ENCODE assay signal across 23 cellular contexts in genomic region chr12:62525306-62525705, GRCh38. TPM values are rescaled to one million over a fixed set of nuclear protein-coding genes. Genes with fewer than 3 reads are reported as not detected.
DNase-seq lines count a peak whose midpoint lies in the region; ATAC-seq, FAIRE-seq and TF ChIP-seq lines count a peak whose summit lies in the region.
"Had no signal": no experiment of that assay in that cellular context is flagged by ENCODE, and none has a peak within 500 bp of the region (broad histone marks: within the 10 kb centered on the region; RNA-seq: fewer than 3 reads in every experiment).

No MANE protein-coding gene starts in this region.

- TF ChIP-seq POLR2A in A549 (IDR thresholded peaks at IDR 0.05; ENCODE audit: low read length): no peak

- H3K9me3 Mint-ChIP-seq in CD4-positive, alpha-beta T cell: no peaks in the 10 kb centered on the region
- no peaks in the 10 kb centered on the region for H3K9me3 Mint-ChIP-seq in activated CD4-positive, alpha-beta memory T cell treated with anti-CD3 and anti-CD28 coated beads for 36 hours
- H3K9me3 Mint-ChIP-seq in effector memory CD8-positive, alpha-beta T cell: no peaks in the 10 kb centered on the region

- POLR2A ChIA-PET in A549 (lab: Yijun Ruan, JAX): no interaction called here
- POLR2A ChIA-PET in CD4-positive, alpha-beta T cell (lab: Charles Lee): no interaction called here
- POLR2A ChIA-PET in activated CD4-positive, alpha-beta memory T cell treated with anti-CD3 and anti-CD28 coated beads for 36 hours (lab: Charles Lee): no interaction called here

- peaks cover 27% of the 10 kb centered on the region for H3K4me1 ChIP-seq in A549
- H3K4me1 ChIP-seq: esophagus squamous epithelium, gastroesophageal sphincter had no signal

- peaks cover 46% of the 10 kb centered on the region for H3K4me1 Mint-ChIP-seq in CD4-positive, alpha-beta T cell (ENCODE audit: low read depth)
- H3K4me1 Mint-ChIP-seq in activated CD4-positive, alpha-beta memory T cell treated with anti-CD3 and anti-CD28 coated beads for 36 hours (ENCODE audit: low read depth): peaks cover 31% of the 10 kb centered on the region
- H3K4me1 Mint-ChIP-seq in effector memory CD8-positive, alpha-beta T cell (ENCODE audit: low read depth in 2 of 2): no peaks in the 10 kb centered on the region

- DNase-seq in A549 (ENCODE audit: low read depth in 1 of 2, low spot score in 1 of 2) (no peak), NCI-H2227 treated with DMSO at 0.1 percent for 48 hours (lab: John Stamatoyannopoulos, UW) (no peak), posterior cingulate gyrus (no peak)
- DNase-seq in CD4-positive, alpha-beta T cell: no peak
- no peak for DNase-seq in activated CD4-positive, alpha-beta memory T cell treated with anti-CD3 and anti-CD28 coated beads for 36 hours
- no peak for DNase-seq in effector memory CD8-positive, alpha-beta T cell
- DNase-seq: activated CD4-positive, alpha-beta T cell treated with anti-CD3 and anti-CD28 coated beads for 1 hour; adrenal gland; brain microvascular endothelial cell; DMS79; esophagus squamous epithelium; IMR-90; islet precursor cell; NCI-H1436; NCI-H2171; stimulated activated CD4-positive, alpha-beta T cell treated with anti-CD3 and anti-CD28 coated beads, Interleukin-2, amount 100 ng/mL, for 48 hours; stimulated activated naive CD8-positive, alpha-beta T cell treated with anti-CD3 and anti-CD28 coated beads, Interleukin-15, Interleukin-2, amounts not matched to agents 100 U/mL and 50 U/mL, for 24 hours had no signal

- no peak overlapping the region for H3K4me3 Mint-ChIP-seq in CD4-positive, alpha-beta T cell
- no peak overlapping the region for H3K4me3 Mint-ChIP-seq in activated CD4-positive, alpha-beta memory T cell treated with anti-CD3 and anti-CD28 coated beads for 36 hours
- no peak overlapping the region for H3K4me3 Mint-ChIP-seq in effector memory CD8-positive, alpha-beta T cell

- no peak overlapping the region for H3K4me3 ChIP-seq in A549
- H3K4me3 ChIP-seq: adrenal gland, esophagus squamous epithelium, gastroesophageal sphincter, HAP-1, smooth muscle cell, tibial nerve had no signal

- intact Hi-C loops in CD4-positive, alpha-beta T cell (cut with DNase I, micrococcal nuclease): loop anchor here in 1 of 2 experiments (2.0 to 10.0 kb wide), 2 partner anchors 61 to 87 kb away; partner anchors contain the start of gene MON2
- intact Hi-C loops in activated CD4-positive, alpha-beta memory T cell treated with anti-CD3 and anti-CD28 coated beads for 36 hours (cut with micrococcal nuclease): loop anchor here (2.0 kb wide), 1 partner anchor 79 kb away; no protein-coding TSS in a partner anchor
- intact Hi-C loops in posterior cingulate gyrus (cut with DNase I): loop anchor here (10.0 kb wide), 2 partner anchors 61 to 91 kb away; partner anchors contain the start of gene MON2

- no peaks in the 10 kb centered on the region for H3K27me3 Mint-ChIP-seq in CD4-positive, alpha-beta T cell
- no peaks in the 10 kb centered on the region for H3K27me3 Mint-ChIP-seq in activated CD4-positive, alpha-beta memory T cell treated with anti-CD3 and anti-CD28 coated beads for 36 hours
- no peaks in the 10 kb centered on the region for H3K27me3 Mint-ChIP-seq in effector memory CD8-positive, alpha-beta T cell

- H3K27me3 ChIP-seq in CD4-positive, alpha-beta T cell (ENCODE audit: control insufficient read depth, insufficient read depth, low read length): no peaks in the 10 kb centered on the region
- H3K27me3 ChIP-seq: adrenal gland, brain microvascular endothelial cell, esophagus squamous epithelium, gastroesophageal sphincter, tibial nerve had no signal

- peak overlapping the region; percentile 62 for H3K27ac Mint-ChIP-seq in CD4-positive, alpha-beta T cell
- peak overlapping the region; percentile 38 for H3K27ac Mint-ChIP-seq in activated CD4-positive, alpha-beta memory T cell treated with anti-CD3 and anti-CD28 coated beads for 36 hours
- peak overlapping the region; percentile 29 to 72 for H3K27ac Mint-ChIP-seq in effector memory CD8-positive, alpha-beta T cell

- no peaks in the 10 kb centered on the region for H3K9me3 ChIP-seq in A549
- no peaks in the 10 kb centered on the region for H3K9me3 ChIP-seq in CD4-positive, alpha-beta T cell (ENCODE audit: control insufficient read depth, low read length)
- H3K9me3 ChIP-seq: adrenal gland, esophagus squamous epithelium, gastroesophageal sphincter, HAP-1, tibial nerve had no signal

- no peak for TF ChIP-seq RAD21 in A549 (conservative IDR thresholded peaks at IDR 0.05 in 1 of 2, IDR thresholded peaks at IDR 0.05 in 1 of 2)

- no peak for TF ChIP-seq EP300 in A549 (IDR thresholded peaks at IDR 0.05)

- CTCF ChIA-PET in A549 (lab: Yijun Ruan, JAX): interaction anchor here (0.6 to 1.6 kb wide), 3 partner anchors 56 to 89 kb away, joined by 3 to 4 read pairs (median 3); no protein-coding TSS in a partner anchor
- CTCF ChIA-PET in CD4-positive, alpha-beta T cell (lab: Charles Lee): no interaction called here
- CTCF ChIA-PET in activated CD4-positive, alpha-beta memory T cell treated with anti-CD3 and anti-CD28 coated beads for 36 hours (lab: Charles Lee): interaction anchor here (0.7 to 2.6 kb wide), 2 partner anchors 269 to 271 kb away, joined by 4 to 7 read pairs; no protein-coding TSS in a partner anchor

- FAIRE-seq in A549 (lab: Jason Lieb, UNC): peak; percentile 54
- FAIRE-seq: GM12891 had no signal

- no peak for TF ChIP-seq CTCF in A549 (IDR thresholded peaks at IDR 0.05)
- no peak for TF ChIP-seq CTCF in CD4-positive, alpha-beta T cell (IDR thresholded peaks at IDR 0.05)

- H3K4me2 ChIP-seq in A549: no peak overlapping the region
- H3K4me2 ChIP-seq: smooth muscle cell had no signal

- peaks cover 42% of the 10 kb centered on the region for H3K36me3 Mint-ChIP-seq in CD4-positive, alpha-beta T cell (ENCODE audit: low read depth)
- peaks cover 6% of the 10 kb centered on the region for H3K36me3 Mint-ChIP-seq in activated CD4-positive, alpha-beta memory T cell treated with anti-CD3 and anti-CD28 coated beads for 36 hours
- peaks cover 16% of the 10 kb centered on the region for H3K36me3 Mint-ChIP-seq in effector memory CD8-positive, alpha-beta T cell (ENCODE audit: insufficient read depth)

- ATAC-seq in A549: no peak
- ATAC-seq in CD4-positive, alpha-beta T cell (ENCODE audit: poor library complexity): peak; percentile 41
- ATAC-seq in effector memory CD8-positive, alpha-beta T cell (replicated peaks): no peak
- ATAC-seq in HG02938 (IDR thresholded peaks at IDR 0.05; ENCODE audit: unreplicated experiment): no peak
- ATAC-seq: gastroesophageal sphincter; stimulated activated naive CD8-positive, alpha-beta T cell treated with anti-CD3 and anti-CD28 coated beads, Interleukin-15, Interleukin-2, amounts not matched to agents 100 U/mL and 50 U/mL, for 24 hours had no signal

- H3K27ac ChIP-seq in A549: no peak overlapping the region
- no peak overlapping the region for H3K27ac ChIP-seq in CD4-positive, alpha-beta T cell (ENCODE audit: low read depth, low read length)
- H3K27ac ChIP-seq: brain microvascular endothelial cell, esophagus squamous epithelium, gastroesophageal sphincter, tibial nerve had no signal

TF ChIP-seq in A549, 52 proteins besides CTCF, POLR2A, EP300 and RAD21:
- no peak for TF ChIP-seq TFCP2L1 (CRISPR knock-in tag; IDR thresholded peaks at IDR 0.05)
- TF ChIP-seq JUN (IDR thresholded peaks at IDR 0.05): no peak
- no peak for TF ChIP-seq SMC3 (IDR thresholded peaks at IDR 0.05)
- TF ChIP-seq FOSL2 (IDR thresholded peaks at IDR 0.05): no peak
- no peak for TF ChIP-seq FOSL2 (CRISPR knock-in tag; IDR thresholded peaks at IDR 0.05)
- TF ChIP-seq CBX2 (IDR thresholded peaks at IDR 0.05; ENCODE audit: borderline replicate concordance, low read depth): no peak
- TF ChIP-seq ZNF302 (CRISPR knock-in tag; IDR thresholded peaks at IDR 0.05): no peak
- no peak for TF ChIP-seq FOXS1 (CRISPR knock-in tag; IDR thresholded peaks at IDR 0.05)
- no peak for TF ChIP-seq RFX5 (IDR thresholded peaks at IDR 0.05)
- no peak for TF ChIP-seq HDAC2 (IDR thresholded peaks at IDR 0.05)
- TF ChIP-seq, protein P1, sequence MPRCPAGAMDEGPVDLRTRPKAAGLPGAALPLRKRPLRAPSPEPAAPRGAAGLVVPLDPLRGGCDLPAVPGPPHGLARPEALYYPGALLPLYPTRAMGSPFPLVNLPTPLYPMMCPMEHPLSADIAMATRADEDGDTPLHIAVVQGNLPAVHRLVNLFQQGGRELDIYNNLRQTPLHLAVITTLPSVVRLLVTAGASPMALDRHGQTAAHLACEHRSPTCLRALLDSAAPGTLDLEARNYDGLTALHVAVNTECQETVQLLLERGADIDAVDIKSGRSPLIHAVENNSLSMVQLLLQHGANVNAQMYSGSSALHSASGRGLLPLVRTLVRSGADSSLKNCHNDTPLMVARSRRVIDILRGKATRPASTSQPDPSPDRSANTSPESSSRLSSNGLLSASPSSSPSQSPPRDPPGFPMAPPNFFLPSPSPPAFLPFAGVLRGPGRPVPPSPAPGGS (IDR thresholded peaks at IDR 0.05): no peak
- TF ChIP-seq, protein P2, sequence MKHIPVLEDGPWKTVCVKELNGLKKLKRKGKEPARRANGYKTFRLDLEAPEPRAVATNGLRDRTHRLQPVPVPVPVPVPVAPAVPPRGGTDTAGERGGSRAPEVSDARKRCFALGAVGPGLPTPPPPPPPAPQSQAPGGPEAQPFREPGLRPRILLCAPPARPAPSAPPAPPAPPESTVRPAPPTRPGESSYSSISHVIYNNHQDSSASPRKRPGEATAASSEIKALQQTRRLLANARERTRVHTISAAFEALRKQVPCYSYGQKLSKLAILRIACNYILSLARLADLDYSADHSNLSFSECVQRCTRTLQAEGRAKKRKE (CRISPR knock-in tag; IDR thresholded peaks at IDR 0.05; ENCODE audit: low read depth): no peak
- no peak for TF ChIP-seq BHLHE40 (IDR thresholded peaks at IDR 0.05; ENCODE audit: low read depth, low read length)
- no peak for TF ChIP-seq RCOR1 (IDR thresholded peaks at IDR 0.05; ENCODE audit: low read depth, low read length)
- TF ChIP-seq KDM1A (IDR thresholded peaks at IDR 0.05; ENCODE audit: low read depth): no peak
- no peak for TF ChIP-seq SREBF2 (IDR thresholded peaks at IDR 0.05)
- TF ChIP-seq MAX (IDR thresholded peaks at IDR 0.05): no peak

RNA-seq across cellular contexts. Expression of gene MON2, which starts 58.7 kb away (rescaled TPM):
- 27.7 and 52.7 TPM in 2 replicates for polyA plus RNA-seq in A549 (2011; rRNA removed)
- 3.4 and 3.6 TPM in 2 replicates for polyA plus RNA-seq in A549 (2012; cell fraction: cytosol; rRNA removed)
- 7.6 and 13.7 TPM in 2 replicates for polyA plus RNA-seq in A549 (2012; cell fraction: nucleus; rRNA removed)
- 17.1 to 18.9 TPM (median 18.8 TPM) in 3 replicates for polyA plus RNA-seq in A549 (2017; fragmentation: RNase III; extraction: RNeasy Plus Mini Kit Qiagen cat#74134 plus additional on column Dnase treatment)
- 34.1 and 39.4 TPM in 2 replicates for polyA minus RNA-seq in A549 (2011; rRNA and poly(A)+ RNA removed)
- total RNA-seq in CD4-positive, alpha-beta T cell: 10 to 100 TPM; 51.8 to 52.6 TPM
- 10 to 100 TPM; 29.2 to 35.1 TPM for total RNA-seq in activated CD4-positive, alpha-beta memory T cell treated with anti-CD3 and anti-CD28 coated beads for 36 hours
